Comparison of ENCODE assay signal across 9 cellular contexts in the genomic region with DNA sequence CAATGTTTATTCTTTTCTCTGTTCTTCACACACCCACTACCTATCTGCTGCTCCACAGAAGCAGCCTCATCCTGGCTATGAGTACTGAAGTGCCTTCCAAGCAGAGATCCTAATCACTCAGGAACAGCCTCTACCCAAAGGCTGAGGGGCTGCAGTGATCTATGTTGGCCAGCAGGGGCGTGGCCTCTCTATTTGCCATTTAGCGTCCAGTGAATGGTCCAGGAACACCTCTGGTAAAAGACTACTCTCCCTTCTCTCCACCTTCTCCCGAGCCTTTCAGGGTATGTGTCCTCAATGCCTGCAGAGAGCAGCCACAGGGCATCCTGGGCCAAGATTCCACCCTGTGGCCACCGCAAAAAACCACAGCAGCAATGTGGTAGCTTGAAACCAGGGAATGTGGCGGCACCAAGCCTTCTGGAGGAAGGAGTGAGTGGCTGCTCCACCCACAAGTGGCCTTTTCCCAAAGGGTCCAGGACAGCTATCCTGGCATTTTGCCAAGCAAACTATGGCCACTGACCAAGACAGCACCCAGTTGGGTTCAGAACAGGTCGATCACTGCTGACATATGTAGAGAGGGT.
DNase-seq lines count a peak whose midpoint lies in the region; ATAC-seq and FAIRE-seq lines count a peak whose summit lies in the region.
"Had no signal": no experiment of that assay in that cellular context is flagged by ENCODE, and none has a peak within 500 bp of the region (broad histone marks: within the 10 kb centered on the region; RNA-seq: fewer than 3 reads in every experiment).

No MANE protein-coding gene starts in this region.

- H3K36me3 Mint-ChIP-seq in CD4-positive, CD25-positive, alpha-beta regulatory T cell = no peaks in the 10 kb centered on the region

- DNase-seq in CD4-positive, CD25-positive, alpha-beta regulatory T cell = peak in 2 of 3 donors; percentile 21 to 42
- DNase-seq in NCI-H1105 treated with DMSO at 0.1 percent for 48 hours (lab: John Stamatoyannopoulos, UW) = peak; percentile 49
- DNase-seq in activated CD8-positive, alpha-beta memory T cell treated with anti-CD3 and anti-CD28 coated beads, Interleukin-2, amount 50 U/mL, for 4 hours = peak; percentile 24
- peak; percentile 79 for DNase-seq in germinal center (ENCODE audit: low spot score)
- DNase-seq in small intestine = peak; percentile 24

- FAIRE-seq in small intestine (lab: Jason Lieb, UNC) = no peak

- H3K9me3 Mint-ChIP-seq in CD4-positive, CD25-positive, alpha-beta regulatory T cell = peaks cover 0 to 2% (median 0%) of the 10 kb centered on the region in 7 donors

- ATAC-seq in CD4-positive, CD25-positive, alpha-beta regulatory T cell (ENCODE audit: low read depth in 2 of 2) = peak in 1 of 2 donors; percentile 22
- ATAC-seq in GM18498 (IDR thresholded peaks at IDR 0.05; ENCODE audit: unreplicated experiment) (peak; percentile 58), GM21825 (IDR thresholded peaks at IDR 0.05; ENCODE audit: unreplicated experiment) (no peak), GM19035 (IDR thresholded peaks at IDR 0.05; ENCODE audit: unreplicated experiment) (no peak)

- H3K27ac Mint-ChIP-seq in CD4-positive, CD25-positive, alpha-beta regulatory T cell = peak overlapping the region in 2 of 3 donors; percentile 18 to 65

- peaks cover 0 to 34% (median 7%) of the 10 kb centered on the region in 4 donors for H3K4me1 Mint-ChIP-seq in CD4-positive, CD25-positive, alpha-beta regulatory T cell

- H3K4me3 ChIP-seq in CD4-positive, CD25-positive, alpha-beta regulatory T cell (ENCODE audit: low read depth, low read length) = no peak overlapping the region
- H3K4me3 ChIP-seq in small intestine (ENCODE audit: low read depth in 1 of 2, low read length in 2 of 2) = no peak overlapping the region
- H3K4me3 ChIP-seq: SJSA1 had no signal

- 46 to 53% (median 53%) methylated on average over 6 of the region's 6 CpGs for WGBS in small intestine, 3 donors

- no peaks in the 10 kb centered on the region for H3K36me3 ChIP-seq in CD4-positive, CD25-positive, alpha-beta regulatory T cell (ENCODE audit: control insufficient read depth, insufficient read depth, low read length)
- no peaks in the 10 kb centered on the region for H3K36me3 ChIP-seq in small intestine (ENCODE audit: control insufficient read depth in 2 of 2, insufficient read depth in 2 of 2, low read length in 2 of 2)
- H3K36me3 ChIP-seq: SJSA1 had no signal

- H3K27me3 Mint-ChIP-seq in CD4-positive, CD25-positive, alpha-beta regulatory T cell = peaks cover 25% of the 10 kb centered on the region

- H3K27me3 ChIP-seq in CD4-positive, CD25-positive, alpha-beta regulatory T cell (ENCODE audit: control insufficient read depth, insufficient read depth, low read length) = peaks cover 3% of the 10 kb centered on the region
- peaks cover 0 to 3% of the 10 kb centered on the region in 2 donors for H3K27me3 ChIP-seq in small intestine (ENCODE audit: control insufficient read depth in 2 of 2, insufficient read depth in 2 of 2, low read length in 2 of 2)

- peaks cover 18% of the 10 kb centered on the region for H3K4me1 ChIP-seq in CD4-positive, CD25-positive, alpha-beta regulatory T cell (ENCODE audit: control insufficient read depth, insufficient read depth, low read length, poor library complexity, severe bottlenecking)
- H3K4me1 ChIP-seq in small intestine (ENCODE audit: control insufficient read depth in 2 of 2, insufficient read depth in 1 of 2, low read depth in 1 of 2, low read length in 1 of 2) = no peaks in the 10 kb centered on the region

- H3K27ac ChIP-seq in CD4-positive, CD25-positive, alpha-beta regulatory T cell (ENCODE audit: insufficient read depth, low read length, poor library complexity, severe bottlenecking) = no peak overlapping the region
- H3K27ac ChIP-seq in small intestine (ENCODE audit: low read depth in 1 of 2, low read length in 1 of 2) = no peak overlapping the region
- H3K27ac ChIP-seq: SJSA1 had no signal

- H3K4me3 Mint-ChIP-seq in CD4-positive, CD25-positive, alpha-beta regulatory T cell = peak overlapping the region in 1 of 4 donors; percentile 62

- H3K9me3 ChIP-seq in CD4-positive, CD25-positive, alpha-beta regulatory T cell (ENCODE audit: control insufficient read depth in 2 of 2, low read length in 2 of 2) = no peaks in the 10 kb centered on the region
- H3K9me3 ChIP-seq in small intestine (ENCODE audit: control insufficient read depth, low read depth) = no peaks in the 10 kb centered on the region
- H3K9me3 ChIP-seq: SJSA1 had no signal

Comparison
In these comparisons a context has a peak if more than half of its experiments do, and no peak if none do; other contexts are left out.
1. DNase-seq: peak in every context shown above with its lines; median percentile 79 in germinal center; 49 in NCI-H1105 treated with DMSO at 0.1 percent for 48 hours; 32 in CD4-positive, CD25-positive, alpha-beta regulatory T cell; 24 in activated CD8-positive, alpha-beta memory T cell treated with anti-CD3 and anti-CD28 coated beads, Interleukin-2, amount 50 U/mL, for 4 hours; 24 in small intestine.